1 cellular context compared by ENCODE assay signal in the genomic region with DNA sequence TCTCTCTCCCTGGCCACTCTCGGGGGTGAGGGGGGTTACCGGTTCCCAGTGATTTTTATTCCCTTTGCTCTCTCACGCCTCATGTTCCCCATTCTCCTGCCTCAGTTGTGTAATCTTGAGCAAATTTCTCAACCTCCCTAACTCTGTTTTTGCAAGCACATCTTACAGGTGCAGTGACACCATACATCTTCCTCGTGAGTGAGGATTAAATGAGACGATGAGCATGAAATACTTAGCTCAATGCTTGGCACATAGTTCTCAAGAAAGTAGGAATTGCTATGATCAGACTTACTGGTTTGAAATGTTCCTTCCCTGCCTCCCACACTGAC.
TF ChIP-seq lines count a peak whose summit lies in the region.

No MANE protein-coding gene starts in this region.

TF ChIP-seq in K562, 482 proteins besides CTCF, POLR2A, EP300 and RAD21 (continued from another document):
- no peak for TF ChIP-seq FOXK2 (conservative IDR thresholded peaks at IDR 0.05 in 1 of 2, IDR thresholded peaks at IDR 0.05 in 1 of 2; ENCODE audit: low read depth in 2 of 2)
